Comparison of ENCODE assay signal across 8 cellular contexts in the genomic region with DNA sequence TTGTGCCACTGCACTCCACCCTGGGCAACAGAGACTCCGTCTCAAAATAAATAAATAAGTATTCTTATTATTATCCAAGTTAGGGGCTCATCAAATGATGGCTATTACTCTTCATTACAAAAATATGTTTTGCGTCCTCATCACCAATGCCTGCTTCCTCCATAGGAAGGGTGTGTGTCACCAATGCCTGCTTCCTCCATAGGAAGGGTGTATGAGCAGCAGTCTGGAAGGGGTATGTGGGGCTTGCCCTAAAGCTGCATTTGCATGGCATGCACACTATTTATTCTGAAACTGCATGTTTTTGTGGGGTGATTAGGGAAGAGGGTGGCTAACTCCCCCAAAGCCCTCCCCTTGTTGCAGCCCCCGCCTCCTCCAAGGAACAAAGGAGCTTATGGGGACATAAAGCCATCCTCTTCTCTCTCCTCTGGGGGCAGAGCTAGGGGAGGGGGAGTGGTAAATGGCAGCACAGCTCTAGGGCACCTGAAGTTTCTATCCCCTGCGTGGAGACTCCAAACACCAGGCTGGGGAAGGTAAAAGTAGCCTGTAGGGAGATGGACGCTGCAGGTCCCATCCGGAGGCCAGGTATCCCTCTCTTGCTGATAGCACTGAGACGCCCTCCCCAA. TPM values are rescaled to one million over a fixed set of nuclear protein-coding genes. Genes with fewer than 3 reads are reported as not detected.
DNase-seq lines count a peak whose midpoint lies in the region; ATAC-seq and TF ChIP-seq lines count a peak whose summit lies in the region.

No MANE protein-coding gene starts in this region.

- peaks cover 24% of the 10 kb centered on the region; the same call in 1 of the 2 replicates for H3K79me2 ChIP-seq in KMS-11 (ENCODE audit: insufficient read depth, low read depth)

- H4K20me1 ChIP-seq in KMS-11 (ENCODE audit: insufficient read depth): no peaks in the 10 kb centered on the region

- H3K9ac ChIP-seq in KMS-11: peak overlapping the region; percentile 83

- no peaks in the 10 kb centered on the region for H3K27me3 Mint-ChIP-seq in CD4-positive, alpha-beta T cell

- POLR2A ChIA-PET in CD4-positive, alpha-beta T cell (lab: Charles Lee): interaction anchor here (0.6 to 2.3 kb wide), 4 partner anchors 56 to 506 kb away, joined by 3 to 6 read pairs (median 6); a partner anchor contains a TSS

- no peaks in the 10 kb centered on the region for H3K36me3 ChIP-seq in KMS-11 (ENCODE audit: insufficient read depth)

- ATAC-seq in CD4-positive, alpha-beta T cell (ENCODE audit: poor library complexity): no peak
- no peak for ATAC-seq in GM21737 (IDR thresholded peaks at IDR 0.05; ENCODE audit: unreplicated experiment)
- ATAC-seq in HG03159 (IDR thresholded peaks at IDR 0.05; ENCODE audit: unreplicated experiment): no peak
- ATAC-seq in HG03095 (IDR thresholded peaks at IDR 0.05; ENCODE audit: unreplicated experiment): no peak

- no peak overlapping the region for H3K27ac ChIP-seq in CD4-positive, alpha-beta T cell (ENCODE audit: low read depth, low read length)
- H3K27ac ChIP-seq in KMS-11: no peak overlapping the region; the same call in 1 of the 2 replicates

- intact Hi-C loops in CD4-positive, alpha-beta T cell (cut with DNase I, micrococcal nuclease): no loop called here

- H3K9me3 Mint-ChIP-seq in CD4-positive, alpha-beta T cell: no peaks in the 10 kb centered on the region

- no peaks in the 10 kb centered on the region for H3K9me3 ChIP-seq in CD4-positive, alpha-beta T cell (ENCODE audit: control insufficient read depth, low read length)

- DNase-seq in CD4-positive, alpha-beta T cell: no peak
- DNase-seq in activated naive CD4-positive, alpha-beta T cell treated with anti-CD3 and anti-CD28 coated beads, Interleukin-2, amount 50 U/mL, for 16 hours: peak; percentile 27
- peak; percentile 69 for DNase-seq in islet precursor cell
- DNase-seq in superior temporal gyrus (ENCODE audit: extremely low spot score): peak; percentile 10

- CTCF ChIA-PET in CD4-positive, alpha-beta T cell (lab: Charles Lee): no interaction called here

- H3K4me2 ChIP-seq in KMS-11: peak overlapping the region; percentile 73

- H3K4me1 ChIP-seq in KMS-11 (ENCODE audit: low read depth, poor library complexity, severe bottlenecking): peaks cover 10% of the 10 kb centered on the region

- peak overlapping the region; percentile 74 for H3K27ac Mint-ChIP-seq in CD4-positive, alpha-beta T cell

- H3K36me3 Mint-ChIP-seq in CD4-positive, alpha-beta T cell (ENCODE audit: low read depth): peaks cover 4% of the 10 kb centered on the region

- peaks cover 19% of the 10 kb centered on the region for H3K4me1 Mint-ChIP-seq in CD4-positive, alpha-beta T cell (ENCODE audit: low read depth)

- peak overlapping the region; percentile 92 for H3K4me3 Mint-ChIP-seq in CD4-positive, alpha-beta T cell

- H3K27me3 ChIP-seq in CD4-positive, alpha-beta T cell (ENCODE audit: control insufficient read depth, insufficient read depth, low read length): no peaks in the 10 kb centered on the region
- H3K27me3 ChIP-seq in KMS-11 (ENCODE audit: insufficient read depth, low read depth): no peaks in the 10 kb centered on the region

- H2AFZ ChIP-seq in KMS-11 (ENCODE audit: low read depth): no peak overlapping the region

- TF ChIP-seq CTCF in CD4-positive, alpha-beta T cell (IDR thresholded peaks at IDR 0.05): no peak
- TF ChIP-seq CTCF in KMS-11 (conservative IDR thresholded peaks at IDR 0.05; ENCODE audit: low read depth, low read length): no peak

- no peak overlapping the region for H3K4me3 ChIP-seq in KMS-11 (IDR thresholded peaks at IDR 0.05; ENCODE audit: insufficient read depth, low read depth, low read length)

RNA-seq across cellular contexts. Expression of a gene that starts 1.3 kb away (rescaled TPM):
- total RNA-seq in CD4-positive, alpha-beta T cell: 1 to 10 TPM; 6.7 to 6.8 TPM

RNA-seq across cellular contexts. Expression of a gene that starts 57.0 kb away (rescaled TPM):
- 10 to 100 TPM; 88.2 to 96.2 TPM for total RNA-seq in CD4-positive, alpha-beta T cell

Comparison
In these comparisons a context has a peak if more than half of its experiments do, and no peak if none do; other contexts are left out.
1. DNase-seq: peak in activated naive CD4-positive, alpha-beta T cell treated with anti-CD3 and anti-CD28 coated beads, Interleukin-2, amount 50 U/mL, for 16 hours (single experiment), islet precursor cell (single experiment) and superior temporal gyrus (single experiment); none in CD4-positive, alpha-beta T cell (0 of 10).